Comparison of ENCODE assay signal across 16 cellular contexts in genomic region chr2:187329586-187329985, GRCh38.
"Had no signal": no experiment of that assay in that cellular context is flagged by ENCODE, and none has a peak within 500 bp of the region (broad histone marks: within the 10 kb centered on the region; RNA-seq: fewer than 3 reads in every experiment).

No MANE protein-coding gene starts in this region.

- H3K27me3 ChIP-seq: esophagus muscularis mucosa, right lobe of liver, tibial artery, upper lobe of left lung, uterus had no signal

- H3K9me3 ChIP-seq: prostate gland, right lobe of liver, tibial artery, uterus had no signal

- H3K4me3 ChIP-seq: esophagus muscularis mucosa, lung, prostate gland, right lobe of liver, tibial artery, upper lobe of left lung, uterus had no signal

- DNase-seq: immature natural killer cell; kidney; left colon; left ventricle myocardium superior; naive thymus-derived CD4-positive, alpha-beta T cell; nephron progenitor cell; retina; right lobe of liver; stimulated activated CD4-positive, alpha-beta T cell treated with anti-CD3 and anti-CD28 coated beads, Interleukin-4, amount 100 ng/mL, for 1 hour; tibial artery; upper lobe of left lung; uterus had no signal

- H3K4me1 ChIP-seq: esophagus muscularis mucosa, parathyroid adenoma, prostate gland, right lobe of liver, tibial artery, upper lobe of left lung, uterus had no signal

- H3K36me3 ChIP-seq: esophagus muscularis mucosa, prostate gland, right lobe of liver, tibial artery, upper lobe of left lung, uterus had no signal

- H3K27ac ChIP-seq: esophagus muscularis mucosa, parathyroid adenoma, prostate gland, right lobe of liver, tibial artery, upper lobe of left lung, uterus had no signal
